Comparison of ENCODE assay signal across 15 cellular contexts in genomic region chr6:2237001-2237400, GRCh38. TPM values are rescaled to one million over a fixed set of nuclear protein-coding genes. Genes with fewer than 3 reads are reported as not detected.
DNase-seq lines count a peak whose midpoint lies in the region; ATAC-seq and TF ChIP-seq lines count a peak whose summit lies in the region.
"Had no signal": no experiment of that assay in that cellular context is flagged by ENCODE, and none has a peak within 500 bp of the region (broad histone marks: within the 10 kb centered on the region; RNA-seq: fewer than 3 reads in every experiment).

No MANE protein-coding gene starts in this region.

- H3K9me3 ChIP-seq in CD8-positive, alpha-beta T cell (ENCODE audit: low read length), result no peaks in the 10 kb centered on the region
- H3K9me3 ChIP-seq: BE2C, HAP-1 had no signal

- no peak overlapping the region for H3K4me3 Mint-ChIP-seq in CD8-positive, alpha-beta T cell
- no peak overlapping the region for H3K4me3 Mint-ChIP-seq in activated naive CD4-positive, alpha-beta T cell treated with anti-CD3 and anti-CD28 coated beads, Interleukin-2, amount 10 ng/mL, durations not matched to agents 7 days and 5 days
- H3K4me3 Mint-ChIP-seq: naive B cell had no signal

- H3K27me3 Mint-ChIP-seq in CD8-positive, alpha-beta T cell (ENCODE audit: low read depth), result no peaks in the 10 kb centered on the region
- H3K27me3 Mint-ChIP-seq in activated naive CD4-positive, alpha-beta T cell treated with anti-CD3 and anti-CD28 coated beads, Interleukin-2, amount 10 ng/mL, durations not matched to agents 7 days and 5 days, result no peaks in the 10 kb centered on the region
- H3K27me3 Mint-ChIP-seq: naive B cell had no signal

- H3K36me3 ChIP-seq in CD8-positive, alpha-beta T cell (ENCODE audit: insufficient read depth, low read length), result no peaks in the 10 kb centered on the region
- H3K36me3 ChIP-seq: BE2C, HAP-1 had no signal

- peak; percentile 77 for DNase-seq in A172 (ENCODE audit: low spot score)
- peak; percentile 95 for DNase-seq in H4 (ENCODE audit: low spot score)
- peak; percentile 61 for DNase-seq in amniotic epithelial cell (ENCODE audit: low read depth)
- DNase-seq in foreskin fibroblast, result peak; percentile 72 to 87
- DNase-seq in CD8-positive, alpha-beta T cell, result no peak
- no peak for DNase-seq in activated naive CD4-positive, alpha-beta T cell treated with anti-CD3 and anti-CD28 coated beads, Interleukin-2, amount 10 ng/mL, durations not matched to agents 7 days and 5 days
- DNase-seq: activated CD4-positive, alpha-beta T cell treated with anti-CD3 and anti-CD28 coated beads for 1 hour; BE2C; naive B cell; NCI-H2227 treated with DMSO at 0.1 percent for 48 hours; SIG-M5 had no signal

- no peak overlapping the region for H3K27ac ChIP-seq in CD8-positive, alpha-beta T cell (ENCODE audit: low read depth, low read length)

- no peak for TF ChIP-seq CTCF in foreskin fibroblast (IDR thresholded peaks at IDR 0.05; ENCODE audit: low read depth, low read length)
- TF ChIP-seq CTCF in CD8-positive, alpha-beta T cell (IDR thresholded peaks at IDR 0.05), result no peak

- no peak overlapping the region for H3K4me3 ChIP-seq in foreskin fibroblast (ENCODE audit: low read depth in 1 of 2, low read length in 2 of 2)
- no peak overlapping the region for H3K4me3 ChIP-seq in CD8-positive, alpha-beta T cell (ENCODE audit: low read depth, low read length)
- H3K4me3 ChIP-seq: HAP-1 had no signal

- no peak for ATAC-seq in GM18520 (IDR thresholded peaks at IDR 0.05; ENCODE audit: unreplicated experiment)
- ATAC-seq in CD8-positive, alpha-beta T cell, result no peak
- ATAC-seq in GM19324 (IDR thresholded peaks at IDR 0.05; ENCODE audit: low FRiP score, unreplicated experiment), result no peak

- H3K4me1 ChIP-seq in CD8-positive, alpha-beta T cell (ENCODE audit: insufficient read depth, low read length), result no peaks in the 10 kb centered on the region
- H3K4me1 ChIP-seq: BE2C had no signal

- intact Hi-C loops in CD8-positive, alpha-beta T cell (cut with DNase I, micrococcal nuclease), result no loop called here

- H3K27ac Mint-ChIP-seq in CD8-positive, alpha-beta T cell, result no peak overlapping the region
- no peak overlapping the region for H3K27ac Mint-ChIP-seq in activated naive CD4-positive, alpha-beta T cell treated with anti-CD3 and anti-CD28 coated beads, Interleukin-2, amount 10 ng/mL, durations not matched to agents 7 days and 5 days
- H3K27ac Mint-ChIP-seq: activated T-helper 2 cell treated with anti-CD3 and anti-CD28 coated beads, Interferon-gamma antibody, Interleukin-2, Interleukin-4, amounts not matched to agents 10 μg/mL and 5 μg/mL and 100 μg/mL, durations not matched to agents 14 hours and 24 hours and 36 hours had no signal

- POLR2A ChIA-PET in CD8-positive, alpha-beta T cell (lab: Charles Lee), result no interaction called here

- peaks cover 36% of the 10 kb centered on the region for H3K4me1 Mint-ChIP-seq in CD8-positive, alpha-beta T cell (ENCODE audit: low read depth)
- H3K4me1 Mint-ChIP-seq in activated naive CD4-positive, alpha-beta T cell treated with anti-CD3 and anti-CD28 coated beads, Interleukin-2, amount 10 ng/mL, durations not matched to agents 7 days and 5 days, result peaks cover 8% of the 10 kb centered on the region

- CTCF ChIA-PET in CD8-positive, alpha-beta T cell (lab: Charles Lee), result no interaction called here
- CTCF ChIA-PET in activated naive CD4-positive, alpha-beta T cell treated with anti-CD3 and anti-CD28 coated beads, Interleukin-2, amount 10 ng/mL, durations not matched to agents 7 days and 5 days (lab: Charles Lee), result no interaction called here

- no peaks in the 10 kb centered on the region for H3K36me3 Mint-ChIP-seq in CD8-positive, alpha-beta T cell
- no peaks in the 10 kb centered on the region for H3K36me3 Mint-ChIP-seq in activated naive CD4-positive, alpha-beta T cell treated with anti-CD3 and anti-CD28 coated beads, Interleukin-2, amount 10 ng/mL, durations not matched to agents 7 days and 5 days
- H3K36me3 Mint-ChIP-seq: naive B cell had no signal

- no peaks in the 10 kb centered on the region for H3K27me3 ChIP-seq in CD8-positive, alpha-beta T cell (ENCODE audit: insufficient read depth, low read length)
- H3K27me3 ChIP-seq: BE2C had no signal

- H3K9me3 Mint-ChIP-seq in CD8-positive, alpha-beta T cell, result no peaks in the 10 kb centered on the region
- H3K9me3 Mint-ChIP-seq in activated naive CD4-positive, alpha-beta T cell treated with anti-CD3 and anti-CD28 coated beads, Interleukin-2, amount 10 ng/mL, durations not matched to agents 7 days and 5 days, result no peaks in the 10 kb centered on the region
- H3K9me3 Mint-ChIP-seq: activated T-helper 2 cell treated with anti-CD3 and anti-CD28 coated beads, Interferon-gamma antibody, Interleukin-2, Interleukin-4, amounts not matched to agents 10 μg/mL and 5 μg/mL and 100 μg/mL, durations not matched to agents 14 hours and 24 hours and 36 hours; naive B cell had no signal

RNA-seq across cellular contexts. Expression of gene GMDS, which starts 8.4 kb away (rescaled TPM):
- total RNA-seq in A172 (2014; rRNA removed; shearing (Covaris generic)), result 5.4 and 8.9 TPM in 2 replicates
- total RNA-seq in H4 (2014; rRNA removed; shearing (Covaris generic)), result 20.2 and 23.6 TPM in 2 replicates
- 10 to 100 TPM; 14.1 to 18.5 TPM for total RNA-seq in CD8-positive, alpha-beta T cell

Comparison
In these comparisons a context has a peak if more than half of its experiments do, and no peak if none do; other contexts are left out.
1. DNase-seq: peak in A172 (single experiment), H4 (single experiment), amniotic epithelial cell (single experiment) and foreskin fibroblast (2 of 2); none in CD8-positive, alpha-beta T cell (0 of 7) and activated naive CD4-positive, alpha-beta T cell treated with anti-CD3 and anti-CD28 coated beads, Interleukin-2, amount 10 ng/mL, durations not matched to agents 7 days and 5 days (single experiment).